ENCODE assay signal across 22 cellular contexts in the genomic region with DNA sequence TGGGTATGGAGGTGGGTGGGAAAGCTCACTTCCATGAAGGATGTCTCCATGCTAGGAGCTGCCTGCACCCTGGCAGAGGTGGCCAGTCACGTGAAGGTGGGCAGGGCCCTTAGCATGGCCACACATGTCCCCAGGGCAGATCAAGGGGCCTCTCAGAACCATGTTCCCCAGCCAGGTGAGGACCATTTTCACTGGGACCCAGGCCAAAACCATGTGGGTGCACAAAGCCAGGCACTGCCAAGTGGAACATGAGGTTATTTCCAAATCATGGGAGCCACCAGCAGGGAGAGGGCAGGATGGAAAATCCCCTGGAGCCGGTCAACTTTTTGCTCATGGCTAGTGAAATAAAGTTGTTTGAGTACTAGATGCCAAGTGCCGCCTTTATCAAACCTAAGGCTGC. TPM values are rescaled to one million over a fixed set of nuclear protein-coding genes. Genes with fewer than 3 reads are reported as not detected.
DNase-seq lines count a peak whose midpoint lies in the region; ATAC-seq and TF ChIP-seq lines count a peak whose summit lies in the region.
"Had no signal": no experiment of that assay in that cellular context is flagged by ENCODE, and none has a peak within 500 bp of the region (broad histone marks: within the 10 kb centered on the region; RNA-seq: fewer than 3 reads in every experiment).

No MANE protein-coding gene starts in this region.

- no peak overlapping the region for H3K4me3 ChIP-seq in Panc1 (ENCODE audit: low read depth in 2 of 2, low read length in 2 of 2)
- H3K4me3 ChIP-seq: body of pancreas, testis had no signal

- no peak overlapping the region for H3K4me3 Mint-ChIP-seq in activated CD4-positive, alpha-beta T cell treated with anti-CD3 and anti-CD28 coated beads, Interleukin-2, amount 10 ng/mL, durations not matched to agents 7 days and 5 days
- peak overlapping the region; percentile 37 for H3K4me3 Mint-ChIP-seq in glutamatergic neuron (ENCODE audit: unreplicated experiment)
- no peak overlapping the region for H3K4me3 Mint-ChIP-seq in T-helper 17 cell
- H3K4me3 Mint-ChIP-seq: activated B cell treated with CpG ODN at 0.5 μM for 24 hours; effector memory CD8-positive, alpha-beta T cell; naive thymus-derived CD4-positive, alpha-beta T cell had no signal

- intact Hi-C loops in Panc1 (cut with micrococcal nuclease; ENCODE audit: unreplicated experiment) (no loop called here), sciatic nerve (cut with DNase I) (no loop called here)

- TSS peak; percentile 14 for BruUV-seq in Panc1 (replicated peaks; lab: Mats Ljungman, UMichigan)

- CTCF ChIA-PET in activated CD4-positive, alpha-beta T cell treated with anti-CD3 and anti-CD28 coated beads, Interleukin-2, amount 10 ng/mL, durations not matched to agents 7 days and 5 days (lab: Charles Lee) = no interaction called here
- CTCF ChIA-PET in Panc1 (lab: Charles Lee) = no interaction called here

- no peaks in the 10 kb centered on the region for H3K9me3 ChIP-seq in Panc1 (ENCODE audit: control insufficient read depth, insufficient read depth, low read depth, low read length)
- H3K9me3 ChIP-seq in T-helper 17 cell (ENCODE audit: control insufficient read depth, low read length, poor library complexity, severe bottlenecking) = no peaks in the 10 kb centered on the region
- H3K9me3 ChIP-seq: BE2C, body of pancreas, testis had no signal

- H3K36me3 ChIP-seq in Panc1 (ENCODE audit: control insufficient read depth, insufficient read depth, low read length) = peaks cover 7% of the 10 kb centered on the region; the same call in 1 of the 2 replicates

- H3K27me3 ChIP-seq in Panc1 (ENCODE audit: control insufficient read depth, insufficient read depth, low read length) = no peaks in the 10 kb centered on the region
- H3K27me3 ChIP-seq: BE2C, body of pancreas, testis had no signal

- DNase-seq in activated CD4-positive, alpha-beta T cell treated with anti-CD3 and anti-CD28 coated beads, Interleukin-2, amount 10 ng/mL, durations not matched to agents 7 days and 5 days = no peak
- DNase-seq in activated CD4-positive, alpha-beta T cell treated with anti-CD3 and anti-CD28 coated beads for 1 hour = no peak
- no peak for DNase-seq in Panc1 (ENCODE audit: low read depth, low spot score)
- no peak for DNase-seq in glutamatergic neuron
- DNase-seq in sciatic nerve (ENCODE audit: low spot score) = peak; percentile 53
- DNase-seq in SHP77 treated with DMSO at 0.1 percent for 48 hours (lab: John Stamatoyannopoulos, UW) = no peak
- no peak for DNase-seq in T-helper 17 cell
- DNase-seq: activated B cell treated with CpG ODN at 0.5 μM for 24 hours; BE2C; body of pancreas; effector memory CD8-positive, alpha-beta T cell; GF-D8; kidney glomerular epithelial cell; mesendoderm; NCI-H1105 treated with DMSO at 0.1 percent for 48 hours; NCI-H2081 treated with DMSO at 0.1 percent for 48 hours; T-helper 9 cell; testis had no signal

- H3K27ac Mint-ChIP-seq in activated CD4-positive, alpha-beta T cell treated with anti-CD3 and anti-CD28 coated beads, Interleukin-2, amount 10 ng/mL, durations not matched to agents 7 days and 5 days = peak overlapping the region; percentile 39
- H3K27ac Mint-ChIP-seq in glutamatergic neuron (ENCODE audit: unreplicated experiment) = no peak overlapping the region
- no peak overlapping the region for H3K27ac Mint-ChIP-seq in T-helper 17 cell
- H3K27ac Mint-ChIP-seq: activated B cell treated with CpG ODN at 0.5 μM for 24 hours had no signal

- TF ChIP-seq CTCF in Panc1 (IDR thresholded peaks at IDR 0.05) = no peak
- TF ChIP-seq CTCF in glutamatergic neuron (IDR thresholded peaks at IDR 0.05; ENCODE audit: partially characterized antibody, unreplicated experiment) = no peak

- no peaks in the 10 kb centered on the region for H3K27me3 Mint-ChIP-seq in activated CD4-positive, alpha-beta T cell treated with anti-CD3 and anti-CD28 coated beads, Interleukin-2, amount 10 ng/mL, durations not matched to agents 7 days and 5 days
- H3K27me3 Mint-ChIP-seq in glutamatergic neuron (ENCODE audit: unreplicated experiment) (peaks cover 10% of the 10 kb centered on the region), T-helper 17 cell (no peaks in the 10 kb centered on the region)
- H3K27me3 Mint-ChIP-seq: activated B cell treated with CpG ODN at 0.5 μM for 24 hours; effector memory CD8-positive, alpha-beta T cell; naive thymus-derived CD4-positive, alpha-beta T cell had no signal

- H3K27ac ChIP-seq in Panc1 (ENCODE audit: low read length) = no peak overlapping the region
- H3K27ac ChIP-seq: body of pancreas, parathyroid adenoma, testis had no signal

- POLR2A ChIA-PET in activated CD4-positive, alpha-beta T cell treated with anti-CD3 and anti-CD28 coated beads, Interleukin-2, amount 10 ng/mL, durations not matched to agents 7 days and 5 days (lab: Charles Lee) = no interaction called here
- POLR2A ChIA-PET in Panc1 (lab: Charles Lee) = no interaction called here

- no peaks in the 10 kb centered on the region for H3K4me1 Mint-ChIP-seq in activated CD4-positive, alpha-beta T cell treated with anti-CD3 and anti-CD28 coated beads, Interleukin-2, amount 10 ng/mL, durations not matched to agents 7 days and 5 days
- H3K4me1 Mint-ChIP-seq in glutamatergic neuron (ENCODE audit: low read depth, unreplicated experiment) (no peaks in the 10 kb centered on the region), T-helper 17 cell (peaks cover 4% of the 10 kb centered on the region)

- H3K4me1 ChIP-seq in Panc1 (ENCODE audit: control insufficient read depth, insufficient read depth, low read length) = peaks cover 4% of the 10 kb centered on the region; the same call in 1 of the 2 replicates
- H3K4me1 ChIP-seq: BE2C, body of pancreas, parathyroid adenoma, testis had no signal

- H3K36me3 Mint-ChIP-seq in activated CD4-positive, alpha-beta T cell treated with anti-CD3 and anti-CD28 coated beads, Interleukin-2, amount 10 ng/mL, durations not matched to agents 7 days and 5 days (ENCODE audit: low read depth) = peaks cover 30% of the 10 kb centered on the region
- peaks cover 5% of the 10 kb centered on the region for H3K36me3 Mint-ChIP-seq in glutamatergic neuron (ENCODE audit: unreplicated experiment)
- H3K36me3 Mint-ChIP-seq in T-helper 17 cell (ENCODE audit: low read depth) = peaks cover 7% of the 10 kb centered on the region

- ATAC-seq in Panc1 (0 out of 2 replicates have a peak, but pooled peaks have one; percentile 10), sciatic nerve (no peak), HG03135 (IDR thresholded peaks at IDR 0.05; ENCODE audit: unreplicated experiment) (no peak), T-helper 17 cell (no peak)
- ATAC-seq: body of pancreas; effector memory CD8-positive, alpha-beta T cell; naive thymus-derived CD4-positive, alpha-beta T cell; SK-N-SH treated with all-trans-retinoic acid at 6 μM for 48 hours had no signal

- no peaks in the 10 kb centered on the region for H3K9me3 Mint-ChIP-seq in activated CD4-positive, alpha-beta T cell treated with anti-CD3 and anti-CD28 coated beads, Interleukin-2, amount 10 ng/mL, durations not matched to agents 7 days and 5 days
- peaks cover under 1% of the 10 kb centered on the region for H3K9me3 Mint-ChIP-seq in glutamatergic neuron (ENCODE audit: unreplicated experiment)
- H3K9me3 Mint-ChIP-seq: activated B cell treated with CpG ODN at 0.5 μM for 24 hours; effector memory CD8-positive, alpha-beta T cell; naive thymus-derived CD4-positive, alpha-beta T cell had no signal

- in situ Hi-C loops in Panc1 (cut with HindIII; ENCODE audit: low pct_unique_long_range_greater_than_20kb, low sequenced_read_pairs) = no loop called here

RNA-seq across cellular contexts. Expression of a gene that starts 9.7 kb away (rescaled TPM):
- 10 to 100 TPM; 55.5 to 57.6 TPM for total RNA-seq in activated CD4-positive, alpha-beta T cell treated with anti-CD3 and anti-CD28 coated beads, Interleukin-2, amount 10 ng/mL, durations not matched to agents 7 days and 5 days
- total RNA-seq in Panc1 (2021; ENCODE audit: unreplicated experiment) (62.3 TPM), glutamatergic neuron (ENCODE audit: unreplicated experiment) (60.2 TPM), sciatic nerve (46.4 TPM), T-helper 17 cell (10 to 100 TPM; 35.0 to 41.4 TPM)
- polyA plus RNA-seq in Panc1 (2012; ENCODE audit: insufficient read length) = 64.1 TPM

RNA-seq across cellular contexts. Expression of a gene that starts 11.1 kb away (rescaled TPM):
- 10 to 100 TPM; 46.5 to 56.9 TPM for total RNA-seq in activated CD4-positive, alpha-beta T cell treated with anti-CD3 and anti-CD28 coated beads, Interleukin-2, amount 10 ng/mL, durations not matched to agents 7 days and 5 days
- total RNA-seq in Panc1 (2021; ENCODE audit: unreplicated experiment) (36.2 TPM), glutamatergic neuron (ENCODE audit: unreplicated experiment) (30.5 TPM), sciatic nerve (27.6 TPM), T-helper 17 cell (10 to 100 TPM; 23.1 to 28.8 TPM)
- 33.1 TPM for polyA plus RNA-seq in Panc1 (2012; ENCODE audit: insufficient read length)

RNA-seq across cellular contexts. Expression of a gene that starts 23.4 kb away (rescaled TPM):
- total RNA-seq in activated CD4-positive, alpha-beta T cell treated with anti-CD3 and anti-CD28 coated beads, Interleukin-2, amount 10 ng/mL, durations not matched to agents 7 days and 5 days = 10 to 100 TPM; 29.7 to 32.7 TPM
- total RNA-seq in Panc1 (2021; ENCODE audit: unreplicated experiment) (23.9 TPM), glutamatergic neuron (ENCODE audit: unreplicated experiment) (74.0 TPM), sciatic nerve (19.7 TPM), T-helper 17 cell (10 to 100 TPM; 13.3 to 20.0 TPM)
- polyA plus RNA-seq in Panc1 (2012; ENCODE audit: insufficient read length) = 28.4 TPM

RNA-seq across cellular contexts. Expression of a gene that starts 56.9 kb away (rescaled TPM):
- total RNA-seq in activated CD4-positive, alpha-beta T cell treated with anti-CD3 and anti-CD28 coated beads, Interleukin-2, amount 10 ng/mL, durations not matched to agents 7 days and 5 days = 1 to 10 TPM; 4.1 to 5.1 TPM
- total RNA-seq in Panc1 (2021; ENCODE audit: unreplicated experiment) (7.1 TPM), glutamatergic neuron (ENCODE audit: unreplicated experiment) (11.5 TPM), sciatic nerve (10.0 TPM), T-helper 17 cell (1 to 10 TPM; 2.1 to 3.6 TPM)
- polyA plus RNA-seq in Panc1 (2012; ENCODE audit: insufficient read length) = 5.3 TPM
